Comparison of ENCODE assay signal across 1 cellular context in genomic region chr10:64636461-64636860, GRCh38.
TF ChIP-seq lines count a peak whose summit lies in the region.

No MANE protein-coding gene starts in this region.

TF ChIP-seq in GM23338, 12 proteins besides CTCF, POLR2A, EP300 and RAD21 (continued from another document):
- TF ChIP-seq, protein P1, sequence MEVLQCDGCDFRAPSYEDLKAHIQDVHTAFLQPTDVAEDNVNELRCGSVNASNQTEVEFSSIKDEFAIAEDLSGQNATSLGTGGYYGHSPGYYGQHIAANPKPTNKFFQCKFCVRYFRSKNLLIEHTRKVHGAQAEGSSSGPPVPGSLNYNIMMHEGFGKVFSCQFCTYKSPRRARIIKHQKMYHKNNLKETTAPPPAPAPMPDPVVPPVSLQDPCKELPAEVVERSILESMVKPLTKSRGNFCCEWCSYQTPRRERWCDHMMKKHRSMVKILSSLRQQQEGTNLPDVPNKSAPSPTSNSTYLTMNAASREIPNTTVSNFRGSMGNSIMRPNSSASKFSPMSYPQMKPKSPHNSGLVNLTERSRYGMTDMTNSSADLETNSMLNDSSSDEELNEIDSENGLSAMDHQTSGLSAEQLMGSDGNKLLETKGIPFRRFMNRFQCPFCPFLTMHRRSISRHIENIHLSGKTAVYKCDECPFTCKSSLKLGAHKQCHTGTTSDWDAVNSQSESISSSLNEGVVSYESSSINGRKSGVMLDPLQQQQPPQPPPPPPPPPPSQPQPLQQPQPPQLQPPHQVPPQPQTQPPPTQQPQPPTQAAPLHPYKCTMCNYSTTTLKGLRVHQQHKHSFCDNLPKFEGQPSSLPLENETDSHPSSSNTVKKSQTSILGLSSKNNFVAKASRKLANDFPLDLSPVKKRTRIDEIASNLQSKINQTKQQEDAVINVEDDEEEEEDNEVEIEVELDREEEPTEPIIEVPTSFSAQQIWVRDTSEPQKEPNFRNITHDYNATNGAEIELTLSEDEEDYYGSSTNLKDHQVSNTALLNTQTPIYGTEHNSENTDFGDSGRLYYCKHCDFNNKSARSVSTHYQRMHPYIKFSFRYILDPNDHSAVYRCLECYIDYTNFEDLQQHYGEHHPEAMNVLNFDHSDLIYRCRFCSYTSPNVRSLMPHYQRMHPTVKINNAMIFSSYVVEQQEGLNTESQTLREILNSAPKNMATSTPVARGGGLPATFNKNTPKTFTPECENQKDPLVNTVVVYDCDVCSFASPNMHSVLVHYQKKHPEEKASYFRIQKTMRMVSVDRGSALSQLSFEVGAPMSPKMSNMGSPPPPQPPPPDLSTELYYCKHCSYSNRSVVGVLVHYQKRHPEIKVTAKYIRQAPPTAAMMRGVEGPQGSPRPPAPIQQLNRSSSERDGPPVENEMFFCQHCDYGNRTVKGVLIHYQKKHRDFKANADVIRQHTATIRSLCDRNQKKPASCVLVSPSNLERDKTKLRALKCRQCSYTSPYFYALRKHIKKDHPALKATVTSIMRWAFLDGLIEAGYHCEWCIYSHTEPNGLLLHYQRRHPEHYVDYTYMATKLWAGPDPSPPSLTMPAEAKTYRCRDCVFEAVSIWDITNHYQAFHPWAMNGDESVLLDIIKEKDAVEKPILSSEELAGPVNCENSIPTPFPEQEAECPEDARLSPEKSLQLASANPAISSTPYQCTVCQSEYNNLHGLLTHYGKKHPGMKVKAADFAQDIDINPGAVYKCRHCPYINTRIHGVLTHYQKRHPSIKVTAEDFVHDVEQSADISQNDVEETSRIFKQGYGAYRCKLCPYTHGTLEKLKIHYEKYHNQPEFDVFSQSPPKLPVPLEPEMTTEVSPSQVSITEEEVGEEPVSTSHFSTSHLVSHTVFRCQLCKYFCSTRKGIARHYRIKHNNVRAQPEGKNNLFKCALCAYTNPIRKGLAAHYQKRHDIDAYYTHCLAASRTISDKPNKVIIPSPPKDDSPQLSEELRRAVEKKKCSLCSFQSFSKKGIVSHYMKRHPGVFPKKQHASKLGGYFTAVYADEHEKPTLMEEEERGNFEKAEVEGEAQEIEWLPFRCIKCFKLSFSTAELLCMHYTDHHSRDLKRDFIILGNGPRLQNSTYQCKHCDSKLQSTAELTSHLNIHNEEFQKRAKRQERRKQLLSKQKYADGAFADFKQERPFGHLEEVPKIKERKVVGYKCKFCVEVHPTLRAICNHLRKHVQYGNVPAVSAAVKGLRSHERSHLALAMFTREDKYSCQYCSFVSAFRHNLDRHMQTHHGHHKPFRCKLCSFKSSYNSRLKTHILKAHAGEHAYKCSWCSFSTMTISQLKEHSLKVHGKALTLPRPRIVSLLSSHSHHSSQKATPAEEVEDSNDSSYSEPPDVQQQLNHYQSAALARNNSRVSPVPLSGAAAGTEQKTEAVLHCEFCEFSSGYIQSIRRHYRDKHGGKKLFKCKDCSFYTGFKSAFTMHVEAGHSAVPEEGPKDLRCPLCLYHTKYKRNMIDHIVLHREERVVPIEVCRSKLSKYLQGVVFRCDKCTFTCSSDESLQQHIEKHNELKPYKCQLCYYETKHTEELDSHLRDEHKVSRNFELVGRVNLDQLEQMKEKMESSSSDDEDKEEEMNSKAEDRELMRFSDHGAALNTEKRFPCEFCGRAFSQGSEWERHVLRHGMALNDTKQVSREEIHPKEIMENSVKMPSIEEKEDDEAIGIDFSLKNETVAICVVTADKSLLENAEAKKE (CRISPR knock-in tag; IDR thresholded peaks at IDR 0.05), result no peak
- TF ChIP-seq, protein P2, sequence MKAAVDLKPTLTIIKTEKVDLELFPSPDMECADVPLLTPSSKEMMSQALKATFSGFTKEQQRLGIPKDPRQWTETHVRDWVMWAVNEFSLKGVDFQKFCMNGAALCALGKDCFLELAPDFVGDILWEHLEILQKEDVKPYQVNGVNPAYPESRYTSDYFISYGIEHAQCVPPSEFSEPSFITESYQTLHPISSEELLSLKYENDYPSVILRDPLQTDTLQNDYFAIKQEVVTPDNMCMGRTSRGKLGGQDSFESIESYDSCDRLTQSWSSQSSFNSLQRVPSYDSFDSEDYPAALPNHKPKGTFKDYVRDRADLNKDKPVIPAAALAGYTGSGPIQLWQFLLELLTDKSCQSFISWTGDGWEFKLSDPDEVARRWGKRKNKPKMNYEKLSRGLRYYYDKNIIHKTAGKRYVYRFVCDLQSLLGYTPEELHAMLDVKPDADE (IDR thresholded peaks at IDR 0.05), result no peak
- TF ChIP-seq JUNB (IDR thresholded peaks at IDR 0.05; ENCODE audit: unreplicated experiment) (no peak), CREB1 (CRISPR knock-in tag; IDR thresholded peaks at IDR 0.05; ENCODE audit: low read depth) (no peak), STAT1 (IDR thresholded peaks at IDR 0.05; ENCODE audit: unreplicated experiment) (no peak), EZH2phosphoT487 (IDR thresholded peaks at IDR 0.05; ENCODE audit: unreplicated experiment) (no peak), ZNF331 (CRISPR knock-in tag; IDR thresholded peaks at IDR 0.05; ENCODE audit: low read depth) (no peak), ZNF114 (CRISPR knock-in tag; IDR thresholded peaks at IDR 0.05) (no peak), EZH2 (IDR thresholded peaks at IDR 0.05; ENCODE audit: low read depth, unreplicated experiment) (no peak), POLR2AphosphoS5 (IDR thresholded peaks at IDR 0.05; ENCODE audit: low read depth) (no peak)
TF ChIP-seq in GM23338: peak in this region for 0.
